24 cellular contexts compared by ENCODE assay signal in genomic region chr4:93888768-93889167, GRCh38.
"Had no signal": no experiment of that assay in that cellular context is flagged by ENCODE, and none has a peak within 500 bp of the region (broad histone marks: within the 10 kb centered on the region; RNA-seq: fewer than 3 reads in every experiment).

No MANE protein-coding gene starts in this region.

- H3K4me1 ChIP-seq: neural progenitor cell, psoas muscle, right lobe of liver, sigmoid colon, spleen, stomach, thyroid gland, tibial nerve, upper lobe of left lung, uterus had no signal

- DNase-seq: naive thymus-derived CD4-positive, alpha-beta T cell; natural killer cell; occipital lobe; ovary; psoas muscle; right cardiac atrium; right lobe of liver; sigmoid colon; spleen; stimulated activated CD4-positive, alpha-beta T cell treated with anti-CD3 and anti-CD28 coated beads, Interleukin-12 subunit alpha, Interleukin-12 subunit beta, amount 100 ng/mL, for 4 hours; stimulated activated CD4-positive, alpha-beta T cell treated with anti-CD3 and anti-CD28 coated beads, Interleukin-2, amount 100 ng/mL, for 24 hours; stimulated activated CD4-positive, alpha-beta T cell treated with anti-CD3 and anti-CD28 coated beads, Interleukin-2, amount 100 ng/mL, for 48 hours; stimulated activated CD4-positive, alpha-beta T cell treated with anti-CD3 and anti-CD28 coated beads, Interleukin-4, amount 100 ng/mL, for 24 hours; stimulated activated naive B cell treated with anti-CD40 and anti-IgM and Interleukin-4, amounts not matched to agents 10 μg/mL and 1 μg/mL and 100 μg/mL, for 72 hours; stimulated activated naive CD4-positive, alpha-beta T cell treated with Interleukin-2 at 50 U/mL for 16 hours; stomach; thyroid gland; upper lobe of left lung; uterus had no signal

- H3K36me3 ChIP-seq: neural progenitor cell, ovary, right lobe of liver, sigmoid colon, spleen, stomach, thoracic aorta, thyroid gland, tibial nerve, upper lobe of left lung, uterus had no signal

- H3K9me3 ChIP-seq: ovary, psoas muscle, right lobe of liver, sigmoid colon, spleen, stomach, thoracic aorta, thyroid gland, tibial nerve, upper lobe of left lung, uterus had no signal

- ATAC-seq: naive thymus-derived CD4-positive, alpha-beta T cell; natural killer cell; psoas muscle; right cardiac atrium; right lobe of liver; stimulated activated effector memory CD8-positive, alpha-beta T cell treated with anti-CD3 and anti-CD28 coated beads, Interleukin-12 subunit alpha, Interleukin-12 subunit beta, amount 100 ng/mL, for 72 hours; stimulated activated naive B cell treated with anti-CD40 and anti-IgM and Interleukin-4, amounts not matched to agents 10 μg/mL and 1 μg/mL and 100 μg/mL, for 72 hours had no signal

- H3K4me3 ChIP-seq: neural progenitor cell, ovary, psoas muscle, right lobe of liver, sigmoid colon, smooth muscle cell, spleen, stomach, thoracic aorta, thyroid gland, tibial nerve, upper lobe of left lung, uterus had no signal

- H3K27me3 ChIP-seq: neural progenitor cell, ovary, right lobe of liver, sigmoid colon, spleen, stomach, thyroid gland, tibial nerve, upper lobe of left lung, uterus had no signal

- H3K27ac ChIP-seq: neural progenitor cell, ovary, psoas muscle, right lobe of liver, sigmoid colon, spleen, stomach, thoracic aorta, thyroid gland, tibial nerve, upper lobe of left lung, uterus had no signal
